Comparison of ENCODE assay signal across 27 cellular contexts in genomic region chr5:150321211-150321610, GRCh38. TPM values are rescaled to one million over a fixed set of nuclear protein-coding genes. Genes with fewer than 3 reads are reported as not detected.
"Had no signal": no experiment of that assay in that cellular context is flagged by ENCODE, and none has a peak within 500 bp of the region (broad histone marks: within the 10 kb centered on the region; RNA-seq: fewer than 3 reads in every experiment).

No MANE protein-coding gene starts in this region.

- H3K27me3 ChIP-seq: adrenal gland had no signal

- H3K4me3 ChIP-seq: adrenal gland had no signal

- DNase-seq: activated CD4-positive, alpha-beta T cell treated with anti-CD3 and anti-CD28 coated beads for 48 hours; activated CD4-positive, alpha-beta T cell treated with anti-CD3 and anti-CD28 coated beads, Interleukin-2, amount 50 U/mL, for 4 hours; activated CD4-positive, CD25-positive, alpha-beta regulatory T cell treated with anti-CD3 and anti-CD28 coated beads, Interleukin-2, amount 50 U/mL, for 72 hours; activated CD8-positive, alpha-beta memory T cell treated with anti-CD3 and anti-CD28 coated beads, Interleukin-2, amount 50 U/mL, for 48 hours; activated CD8-positive, alpha-beta T cell treated with anti-CD3 and anti-CD28 coated beads, Interleukin-2, amount 10 ng/mL, durations not matched to agents 7 days and 5 days; activated naive CD4-positive, alpha-beta T cell treated with anti-CD3 and anti-CD28 coated beads, Interleukin-2, amount 50 U/mL, for 16 hours; activated naive CD8-positive, alpha-beta T cell treated with anti-CD3 and anti-CD28 coated beads, Interleukin-2, amount 10 ng/mL, durations not matched to agents 7 days and 5 days; activated T-cell treated with anti-CD3 and anti-CD28 coated beads, Interleukin-2, amount 50 U/mL, for 1 hour; adrenal gland; anterior cingulate cortex; central memory CD4-positive, alpha-beta T cell; Kasumi-1; KBM-7; NCI-H1092; NCI-H1417; NCI-H2029; NCI-H2107; NCI-H2171 treated with DMSO at 0.1 percent for 48 hours; NCI-H226; NCI-H526 treated with DMSO at 0.1 percent for 48 hours; NCI-H82; OCI-M1; SIG-M5; T-helper 17 cell; T-helper 9 cell had no signal

- H3K27ac Mint-ChIP-seq: activated CD8-positive, alpha-beta T cell treated with anti-CD3 and anti-CD28 coated beads, Interleukin-2, amount 10 ng/mL, durations not matched to agents 7 days and 5 days; activated naive CD8-positive, alpha-beta T cell treated with anti-CD3 and anti-CD28 coated beads, Interleukin-2, amount 10 ng/mL, durations not matched to agents 7 days and 5 days; T-helper 17 cell; WTC11 had no signal

- ATAC-seq: activated CD8-positive, alpha-beta T cell treated with anti-CD3 and anti-CD28 coated beads, Interleukin-2, amount 10 ng/mL, durations not matched to agents 7 days and 5 days; T-helper 17 cell; WTC11 had no signal

- H3K36me3 Mint-ChIP-seq: activated naive CD8-positive, alpha-beta T cell treated with anti-CD3 and anti-CD28 coated beads, Interleukin-2, amount 10 ng/mL, durations not matched to agents 7 days and 5 days; WTC11 had no signal

- H3K4me3 Mint-ChIP-seq: activated CD8-positive, alpha-beta T cell treated with anti-CD3 and anti-CD28 coated beads, Interleukin-2, amount 10 ng/mL, durations not matched to agents 7 days and 5 days; activated naive CD8-positive, alpha-beta T cell treated with anti-CD3 and anti-CD28 coated beads, Interleukin-2, amount 10 ng/mL, durations not matched to agents 7 days and 5 days; T-helper 17 cell; WTC11 had no signal

- H3K9me3 ChIP-seq: adrenal gland had no signal

- H3K36me3 ChIP-seq: adrenal gland had no signal

RNA-seq across cellular contexts. Expression of gene ARSI, which starts 18.5 kb away (rescaled TPM):
- total RNA-seq: activated CD8-positive, alpha-beta T cell treated with anti-CD3 and anti-CD28 coated beads, Interleukin-2, amount 10 ng/mL, durations not matched to agents 7 days and 5 days; activated naive CD8-positive, alpha-beta T cell treated with anti-CD3 and anti-CD28 coated beads, Interleukin-2, amount 10 ng/mL, durations not matched to agents 7 days and 5 days; T-helper 17 cell had no signal

RNA-seq across cellular contexts. Expression of gene CAMK2A, which starts 31.6 kb away (rescaled TPM):
- total RNA-seq: activated CD8-positive, alpha-beta T cell treated with anti-CD3 and anti-CD28 coated beads, Interleukin-2, amount 10 ng/mL, durations not matched to agents 7 days and 5 days; activated naive CD8-positive, alpha-beta T cell treated with anti-CD3 and anti-CD28 coated beads, Interleukin-2, amount 10 ng/mL, durations not matched to agents 7 days and 5 days; NCI-H460; T-helper 17 cell had no signal
